ENCODE assay signal across 1 cellular context in the genomic region with DNA sequence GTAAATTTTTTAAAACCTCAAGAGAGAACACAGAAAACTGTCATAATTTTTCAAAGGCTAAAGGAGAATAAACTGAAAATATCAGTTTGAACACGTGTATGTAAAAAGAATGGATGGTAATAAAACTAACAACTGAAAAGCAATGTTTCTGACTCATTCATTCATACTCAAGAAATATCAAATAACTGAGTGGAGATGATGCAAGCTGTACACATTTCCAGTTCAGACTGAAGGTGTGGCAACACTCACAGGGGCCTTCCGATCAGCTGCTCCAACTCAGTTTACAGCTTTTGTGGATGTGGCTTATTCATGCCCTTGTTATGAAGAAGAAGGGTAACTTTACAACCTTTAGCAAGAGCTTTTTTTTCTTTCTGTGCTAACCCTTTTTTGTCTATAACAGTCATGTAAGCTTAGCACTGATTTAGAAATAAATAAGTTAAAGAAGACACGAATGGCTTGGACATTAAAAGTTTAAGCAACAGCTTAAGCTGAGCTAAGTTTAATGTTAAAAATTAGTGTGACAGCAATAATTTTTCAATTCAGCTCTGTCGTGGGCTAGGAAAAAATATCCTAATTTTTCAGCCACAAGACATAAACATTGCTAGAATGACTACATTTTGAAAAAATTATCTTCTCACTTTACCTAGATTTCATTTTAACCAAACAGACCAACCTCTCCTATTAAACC.
TF ChIP-seq lines count a peak whose summit lies in the region.

No MANE protein-coding gene starts in this region.

TF ChIP-seq in A549, 52 proteins besides CTCF, POLR2A, EP300 and RAD21 (continued from another document):
- TF ChIP-seq E2F6 (IDR thresholded peaks at IDR 0.05; ENCODE audit: borderline replicate concordance, low read depth) (no peak), NR3C1 (IDR thresholded peaks at IDR 0.05) (no peak), POLR2AphosphoS2 (conservative IDR thresholded peaks at IDR 0.05; ENCODE audit: low read length) (peak; percentile 74; the same call in 1 of the 2 replicates), REST (IDR thresholded peaks at IDR 0.05) (no peak), MAFK (IDR thresholded peaks at IDR 0.05; ENCODE audit: partially characterized antibody) (peak; percentile 6), CHD2 (IDR thresholded peaks at IDR 0.05; ENCODE audit: low read length, partially characterized antibody) (no peak), NFE2L2 (conservative IDR thresholded peaks at IDR 0.05; ENCODE audit: low read length) (no peak), RCOR1 (IDR thresholded peaks at IDR 0.05; ENCODE audit: low read depth, low read length) (no peak), ZFP36 (IDR thresholded peaks at IDR 0.05; ENCODE audit: borderline replicate concordance, partially characterized antibody) (no peak), ZC3H11A (IDR thresholded peaks at IDR 0.05) (no peak), EHMT2 (IDR thresholded peaks at IDR 0.05; ENCODE audit: low read depth) (no peak), HEYL (CRISPR knock-in tag; IDR thresholded peaks at IDR 0.05) (no peak), TP53 (CRISPR knock-in tag; IDR thresholded peaks at IDR 0.05) (no peak), MAZ (IDR thresholded peaks at IDR 0.05; ENCODE audit: borderline replicate concordance, low read depth, low read length) (no peak), NPAS2 (CRISPR knock-in tag; IDR thresholded peaks at IDR 0.05; ENCODE audit: borderline replicate concordance) (no peak), SREBF2 (IDR thresholded peaks at IDR 0.05) (no peak), CEBPB (IDR thresholded peaks at IDR 0.05) (peak; percentile 98 to 99), TFCP2L1 (CRISPR knock-in tag; IDR thresholded peaks at IDR 0.05) (no peak), CHD4 (IDR thresholded peaks at IDR 0.05; ENCODE audit: borderline replicate concordance) (no peak), BHLHE40 (IDR thresholded peaks at IDR 0.05; ENCODE audit: low read depth, low read length) (no peak), CBX2 (IDR thresholded peaks at IDR 0.05; ENCODE audit: borderline replicate concordance, low read depth) (no peak), RARB (CRISPR knock-in tag; IDR thresholded peaks at IDR 0.05) (peak; percentile 45; the same call in 1 of the 2 replicates), JUNB (IDR thresholded peaks at IDR 0.05) (peak; percentile 90), ZSCAN20 (CRISPR knock-in tag; IDR thresholded peaks at IDR 0.05) (peak; percentile 72)
- TF ChIP-seq, protein P1, sequence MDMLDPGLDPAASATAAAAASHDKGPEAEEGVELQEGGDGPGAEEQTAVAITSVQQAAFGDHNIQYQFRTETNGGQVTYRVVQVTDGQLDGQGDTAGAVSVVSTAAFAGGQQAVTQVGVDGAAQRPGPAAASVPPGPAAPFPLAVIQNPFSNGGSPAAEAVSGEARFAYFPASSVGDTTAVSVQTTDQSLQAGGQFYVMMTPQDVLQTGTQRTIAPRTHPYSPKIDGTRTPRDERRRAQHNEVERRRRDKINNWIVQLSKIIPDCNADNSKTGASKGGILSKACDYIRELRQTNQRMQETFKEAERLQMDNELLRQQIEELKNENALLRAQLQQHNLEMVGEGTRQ (IDR thresholded peaks at IDR 0.05) = peak; percentile 6; the same call in 1 of the 2 replicates
- TF ChIP-seq, protein P2, sequence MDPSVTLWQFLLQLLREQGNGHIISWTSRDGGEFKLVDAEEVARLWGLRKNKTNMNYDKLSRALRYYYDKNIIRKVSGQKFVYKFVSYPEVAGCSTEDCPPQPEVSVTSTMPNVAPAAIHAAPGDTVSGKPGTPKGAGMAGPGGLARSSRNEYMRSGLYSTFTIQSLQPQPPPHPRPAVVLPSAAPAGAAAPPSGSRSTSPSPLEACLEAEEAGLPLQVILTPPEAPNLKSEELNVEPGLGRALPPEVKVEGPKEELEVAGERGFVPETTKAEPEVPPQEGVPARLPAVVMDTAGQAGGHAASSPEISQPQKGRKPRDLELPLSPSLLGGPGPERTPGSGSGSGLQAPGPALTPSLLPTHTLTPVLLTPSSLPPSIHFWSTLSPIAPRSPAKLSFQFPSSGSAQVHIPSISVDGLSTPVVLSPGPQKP (IDR thresholded peaks at IDR 0.05; ENCODE audit: low read depth, low read length) = no peak
